24 cellular contexts compared by ENCODE assay signal in genomic region chr10:3281911-3282310, GRCh38.
"Had no signal": no experiment of that assay in that cellular context is flagged by ENCODE, and none has a peak within 500 bp of the region (broad histone marks: within the 10 kb centered on the region; RNA-seq: fewer than 3 reads in every experiment).

No MANE protein-coding gene starts in this region.

- H3K9me3 ChIP-seq: SJCRH30 had no signal

- DNase-seq: Kasumi-1, MM.1S, NCI-H1092 treated with DMSO at 0.1 percent for 48 hours, NCI-H1436, NCI-H187, NCI-H2029, NCI-H2081 treated with DMSO at 0.1 percent for 48 hours, NCI-H2171, NCI-H226, NCI-H446, NCI-H510A, NCI-H524 treated with DMSO at 0.1 percent for 48 hours, NCI-H69, NCI-H774, PC-3, SHP77 treated with DMSO at 0.1 percent for 48 hours, SJCRH30, SW 1271 had no signal

- H3K27ac Mint-ChIP-seq: IgD-negative memory B cell had no signal

- H3K4me3 Mint-ChIP-seq: IgD-negative memory B cell had no signal

- H3K4me3 ChIP-seq: K562, SJCRH30, SK-N-MC had no signal

- H3K27me3 ChIP-seq: SJCRH30 had no signal

- H3K27ac ChIP-seq: HL-60, KMS-11, SJCRH30 had no signal

- H3K36me3 ChIP-seq: SJCRH30 had no signal

- ATAC-seq: K562, Panc1, PC-3 had no signal

- H3K4me1 Mint-ChIP-seq: IgD-negative memory B cell had no signal

- H3K4me1 ChIP-seq: SJCRH30 had no signal
